Comparison of ENCODE assay signal across 20 cellular contexts in the genomic region with DNA sequence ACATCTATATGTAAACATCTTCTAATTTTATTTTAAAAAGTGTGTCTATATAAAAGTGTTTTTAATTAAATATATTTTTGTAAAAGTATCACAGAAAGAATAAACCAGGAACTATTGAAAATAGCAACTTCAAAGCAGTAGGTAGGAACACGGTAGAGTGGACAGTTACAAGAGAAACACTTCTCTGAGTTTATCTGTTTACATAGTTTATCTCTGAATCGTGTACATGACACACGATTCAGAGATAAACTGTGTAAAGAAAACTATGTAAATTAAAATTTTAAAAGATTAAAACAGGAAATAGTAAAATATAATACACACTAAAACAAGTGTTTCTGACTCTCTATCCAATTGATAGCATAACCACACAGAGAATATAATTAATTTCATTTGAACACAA. TPM values are rescaled to one million over a fixed set of nuclear protein-coding genes. Genes with fewer than 3 reads are reported as not detected.
DNase-seq lines count a peak whose midpoint lies in the region; ATAC-seq, FAIRE-seq and TF ChIP-seq lines count a peak whose summit lies in the region.
"Had no signal": no experiment of that assay in that cellular context is flagged by ENCODE, and none has a peak within 500 bp of the region (broad histone marks: within the 10 kb centered on the region; RNA-seq: fewer than 3 reads in every experiment).

No MANE protein-coding gene starts in this region.

- no peak for ATAC-seq in upper lobe of right lung
- ATAC-seq: GM12878, HCT116 had no signal

- intact Hi-C loops in upper lobe of right lung (cut with DNase I): no loop called here

- no peaks in the 10 kb centered on the region for H3K9me2 ChIP-seq in Loucy (replicated peaks; ENCODE audit: low read depth, low read length)

- H4K20me1 ChIP-seq in Loucy (ENCODE audit: insufficient read depth, low read length, poor library complexity, severe bottlenecking): no peaks in the 10 kb centered on the region

- FAIRE-seq in endometrium (lab: Jason Lieb, UNC): peak; percentile 41
- FAIRE-seq: GM12878, GM19239 had no signal

- no peaks in the 10 kb centered on the region for H3F3A ChIP-seq in Loucy (ENCODE audit: low read depth)

- H2AFZ ChIP-seq in Loucy (ENCODE audit: low read length): no peak overlapping the region
- H2AFZ ChIP-seq: GM23248 had no signal

- H3K27ac ChIP-seq in HUES48 (ENCODE audit: low read depth, low read length) (no peak overlapping the region), upper lobe of right lung (no peak overlapping the region)
- H3K27ac ChIP-seq: GM23248 had no signal

- H3K36me3 ChIP-seq in HUES48 (ENCODE audit: control insufficient read depth, insufficient read depth, low read length) (no peaks in the 10 kb centered on the region), Loucy (ENCODE audit: insufficient read depth, low read length) (no peaks in the 10 kb centered on the region), upper lobe of right lung (no peaks in the 10 kb centered on the region)

- DNase-seq in upper lobe of right lung (no peak), mesenteric fat pad (ENCODE audit: low spot score) (no peak)
- no peak for DNase-seq in activated effector memory CD4-positive, alpha-beta T cell treated with Interleukin-2 at 50 U/mL for 16 hours
- DNase-seq: C1 segment of cervical spinal cord; Calu3; CD4-positive, alpha-beta memory T cell; COR-L47; DMS79 treated with DMSO at 0.1 percent for 48 hours; GDM1; GM23248; H9 had no signal

- H3K9me3 ChIP-seq in HUES48 (ENCODE audit: control insufficient read depth, insufficient read depth, low read length): no peaks in the 10 kb centered on the region
- H3K9me3 ChIP-seq in Loucy (ENCODE audit: insufficient read depth, low read depth, low read length): no peaks in the 10 kb centered on the region
- no peaks in the 10 kb centered on the region for H3K9me3 ChIP-seq in upper lobe of right lung

- no peaks in the 10 kb centered on the region for H3K27me3 ChIP-seq in HUES48 (ENCODE audit: control insufficient read depth, insufficient read depth, low read length)
- no peaks in the 10 kb centered on the region for H3K27me3 ChIP-seq in Loucy (ENCODE audit: insufficient read depth, low read length, poor library complexity, severe bottlenecking)
- no peaks in the 10 kb centered on the region for H3K27me3 ChIP-seq in upper lobe of right lung

- H3K4me2 ChIP-seq in Loucy (ENCODE audit: low read depth, low read length, poor library complexity, severe bottlenecking): peak overlapping the region; percentile 38

- no peaks in the 10 kb centered on the region for H3K79me2 ChIP-seq in Loucy (ENCODE audit: insufficient read depth, low read length)

- H3K9ac ChIP-seq in HUES48 (ENCODE audit: low read depth, low read length) (no peak overlapping the region), Loucy (ENCODE audit: low read depth, low read length, poor library complexity, severe bottlenecking) (no peak overlapping the region)
- H3K9ac ChIP-seq: GM23248 had no signal

- H3K4me3 ChIP-seq in HUES48 (ENCODE audit: low read depth, low read length) (0 out of 2 replicates have a peak overlapping the region, but pooled peaks have one; percentile 1), Loucy (ENCODE audit: low read length, poor library complexity, severe bottlenecking) (no peak overlapping the region), upper lobe of right lung (no peak overlapping the region)
- H3K4me3 ChIP-seq: GM12878, GM23248 had no signal

- TF ChIP-seq CTCF in Loucy (conservative IDR thresholded peaks at IDR 0.05; ENCODE audit: low read length) (no peak), upper lobe of right lung (IDR thresholded peaks at IDR 0.05) (no peak)

- H3K4me1 ChIP-seq in HUES48 (ENCODE audit: control insufficient read depth, insufficient read depth, low read length) (peaks cover 25% of the 10 kb centered on the region), Loucy (ENCODE audit: insufficient read depth, low read length, poor library complexity, severe bottlenecking) (peaks cover 7% of the 10 kb centered on the region), upper lobe of right lung (no peaks in the 10 kb centered on the region)

RNA-seq across cellular contexts. Expression of gene FAM170B, which starts 25.1 kb away (rescaled TPM):
- total RNA-seq in upper lobe of right lung: not detected
- total RNA-seq in mesenteric fat pad: not detected
- total RNA-seq: A172; A673; Calu3; CD4-positive, alpha-beta memory T cell; GM12878; GM23248; H1; H9 had no signal

RNA-seq across cellular contexts. Expression of gene TMEM273, which starts 29.3 kb away (rescaled TPM):
- total RNA-seq in upper lobe of right lung: 63.1 TPM
- total RNA-seq in mesenteric fat pad: 17.9 TPM
- total RNA-seq: A172, A673, Calu3, GM23248, H1, H9 had no signal

RNA-seq across cellular contexts. Expression of gene VSTM4, which starts 43.6 kb away (rescaled TPM):
- total RNA-seq in upper lobe of right lung (19.5 TPM), mesenteric fat pad (41.7 TPM)
- total RNA-seq: Calu3; CD4-positive, alpha-beta memory T cell; GM12878 had no signal
